21 cellular contexts compared by ENCODE assay signal in the genomic region with DNA sequence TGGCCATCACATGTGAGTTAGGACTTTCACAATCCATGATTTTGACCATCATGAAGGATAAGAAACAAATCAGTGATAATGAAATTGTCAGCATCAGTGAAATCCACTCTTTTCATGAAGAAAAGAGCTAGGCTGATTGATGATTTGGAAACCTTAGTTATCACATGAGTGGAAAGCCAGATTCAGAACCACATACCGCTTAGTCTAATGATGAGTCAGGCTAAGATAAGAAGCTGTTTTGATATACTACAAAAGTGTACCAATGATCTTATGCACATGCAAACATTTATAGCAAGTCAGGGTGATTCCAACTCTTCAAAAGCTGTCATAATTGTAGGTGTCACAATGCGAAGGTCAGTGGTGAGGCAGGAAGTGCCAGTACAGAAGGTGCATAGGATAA.
"Had no signal": no experiment of that assay in that cellular context is flagged by ENCODE, and none has a peak within 500 bp of the region (broad histone marks: within the 10 kb centered on the region; RNA-seq: fewer than 3 reads in every experiment).

No MANE protein-coding gene starts in this region.

- DNase-seq: effector memory CD4-positive, alpha-beta T cell; foreskin melanocyte; head of caudate nucleus; hippocampal formation; kidney glomerular epithelial cell; mammary epithelial cell; mucosa of descending colon; naive thymus-derived CD8-positive, alpha-beta T cell; sigmoid colon; stimulated activated CD4-positive, alpha-beta T cell treated with anti-CD3 and anti-CD28 coated beads, Interleukin-2, amount 100 ng/mL, for 24 hours; stimulated activated CD4-positive, alpha-beta T cell treated with anti-CD3 and anti-CD28 coated beads, Interleukin-4, amount 100 ng/mL, for 4 hours; stimulated activated naive B cell treated with anti-CD40 and anti-IgM and Interleukin-4, amounts not matched to agents 10 μg/mL and 1 μg/mL and 100 μg/mL, for 72 hours; stimulated activated naive CD8-positive, alpha-beta T cell treated with anti-CD3 and anti-CD28 coated beads, Interleukin-15, amount 100 ng/mL, for 72 hours; testis; upper lobe of right lung had no signal

- H3K27ac ChIP-seq: neutrophil, sigmoid colon, skin epidermis, testis, tibial nerve, upper lobe of right lung, vagina had no signal

- ATAC-seq: esophagus mucosa; left lobe of liver; mucosa of descending colon; naive thymus-derived CD8-positive, alpha-beta T cell; stimulated activated naive B cell treated with anti-CD40 and anti-IgM and Interleukin-4, amounts not matched to agents 10 μg/mL and 1 μg/mL and 100 μg/mL, for 72 hours; stimulated activated naive CD8-positive, alpha-beta T cell treated with anti-CD3 and anti-CD28 coated beads, Interleukin-15, amount 100 ng/mL, for 72 hours; upper lobe of right lung had no signal

- H3K4me3 ChIP-seq: mucosa of descending colon, sigmoid colon, skin epidermis, testis, tibial nerve, upper lobe of right lung, vagina had no signal

- H3K9me3 ChIP-seq: mucosa of descending colon, neutrophil, sigmoid colon, testis, tibial nerve, upper lobe of right lung, vagina had no signal

- H3K27me3 ChIP-seq: neutrophil, sigmoid colon, testis, tibial nerve, upper lobe of right lung, vagina had no signal

- H3K4me1 ChIP-seq: sigmoid colon, testis, tibial nerve, upper lobe of right lung, vagina had no signal

- H3K36me3 ChIP-seq: neutrophil, sigmoid colon, tibial nerve, upper lobe of right lung, vagina had no signal
